ENCODE assay signal across 8 cellular contexts in genomic region chr17:50345443-50346312, GRCh38. TPM values are rescaled to one million over a fixed set of nuclear protein-coding genes. Genes with fewer than 3 reads are reported as not detected.
DNase-seq lines count a peak whose midpoint lies in the region; ATAC-seq and TF ChIP-seq lines count a peak whose summit lies in the region.

Gene XYLT2 (plus strand): TSS chr17:50346126. CDS start chr17:50346141, 15 bp downstream.

- H3K27ac Mint-ChIP-seq in T-cell = peak within 1 kb of the TSS; percentile 91 to 93
- peak within 1 kb of the TSS; percentile 89 for H3K27ac Mint-ChIP-seq in activated naive CD8-positive, alpha-beta T cell treated with anti-CD3 and anti-CD28 coated beads, Interleukin-2, amount 50 U/mL, for 24 hours

- ATAC-seq in HG02571 (IDR thresholded peaks at IDR 0.05; ENCODE audit: unreplicated experiment) (peak; percentile 77), T-cell (replicated peaks in 1 of 4) (peak; percentile 90 to 96 (median 92)), heart left ventricle (peak; percentile 82 to 93 (median 90)), upper lobe of left lung (ENCODE audit: low FRiP score in 2 of 2) (peak; percentile 92 to 96)
- peak; percentile 86 for ATAC-seq in activated naive CD8-positive, alpha-beta T cell treated with anti-CD3 and anti-CD28 coated beads, Interleukin-2, amount 50 U/mL, for 24 hours

- WGBS in heart left ventricle, 4 donors = 3 to 6% (median 4%) methylated on average over 45 to 87 of the region's 87 CpGs
- WGBS in upper lobe of left lung, 2 donors = 3 to 11% methylated on average over 29 to 31 of the region's 87 CpGs

- DNase-seq in GM10248 (ENCODE audit: extremely low spot score) = peak; percentile 99
- peak; percentile 60 for DNase-seq in NCI-H1105 treated with DMSO at 0.1 percent for 48 hours (lab: John Stamatoyannopoulos, UW)
- peak; percentile 78 to 95 (median 88) for DNase-seq in T-cell
- DNase-seq in activated naive CD8-positive, alpha-beta T cell treated with anti-CD3 and anti-CD28 coated beads, Interleukin-2, amount 50 U/mL, for 24 hours = peak; percentile 89
- peak; percentile 88 to 94 (median 90) for DNase-seq in heart left ventricle
- DNase-seq in posterior vena cava (ENCODE audit: low spot score) = peak; percentile 95
- peak; percentile 91 to 99 for DNase-seq in upper lobe of left lung

- no peaks in the 10 kb centered on the region for H3K9me3 Mint-ChIP-seq in T-cell
- no peaks in the 10 kb centered on the region for H3K9me3 Mint-ChIP-seq in activated naive CD8-positive, alpha-beta T cell treated with anti-CD3 and anti-CD28 coated beads, Interleukin-2, amount 50 U/mL, for 24 hours

- no peak for TF ChIP-seq EP300 in upper lobe of left lung (IDR thresholded peaks at IDR 0.05)

- H3K4me3 Mint-ChIP-seq in T-cell = peak within 1 kb of the TSS; percentile 82 to 91 (median 88)
- peak within 1 kb of the TSS; percentile 89 for H3K4me3 Mint-ChIP-seq in activated naive CD8-positive, alpha-beta T cell treated with anti-CD3 and anti-CD28 coated beads, Interleukin-2, amount 50 U/mL, for 24 hours

- H3K36me3 Mint-ChIP-seq in T-cell = no peaks in the 10 kb centered on the region
- H3K36me3 Mint-ChIP-seq in activated naive CD8-positive, alpha-beta T cell treated with anti-CD3 and anti-CD28 coated beads, Interleukin-2, amount 50 U/mL, for 24 hours (ENCODE audit: low read depth) = no peaks in the 10 kb centered on the region

- no peaks in the 10 kb centered on the region for H3K27me3 Mint-ChIP-seq in T-cell
- H3K27me3 Mint-ChIP-seq in activated naive CD8-positive, alpha-beta T cell treated with anti-CD3 and anti-CD28 coated beads, Interleukin-2, amount 50 U/mL, for 24 hours = no peaks in the 10 kb centered on the region

- H3K36me3 ChIP-seq in heart left ventricle (no peaks in the 10 kb centered on the region), upper lobe of left lung (no peaks in the 10 kb centered on the region)

- no peak for TF ChIP-seq CTCF in GM10248 (IDR thresholded peaks at IDR 0.05; ENCODE audit: control extremely low read depth, extremely low read depth, low read depth, missing control alignments)
- TF ChIP-seq CTCF in heart left ventricle (IDR thresholded peaks at IDR 0.05) = no peak
- TF ChIP-seq CTCF in upper lobe of left lung (IDR thresholded peaks at IDR 0.05) = no peak

- TF ChIP-seq POLR2A in heart left ventricle (IDR thresholded peaks at IDR 0.05) = peak in 1 of 2 donors; percentile 51
- TF ChIP-seq POLR2A in upper lobe of left lung (IDR thresholded peaks at IDR 0.05) = peak in 2 of 4 donors; percentile 23 to 59

- H3K4me1 ChIP-seq in heart left ventricle = peaks cover 0 to 36% (median 24%) of the 10 kb centered on the region in 12 donors
- H3K4me1 ChIP-seq in upper lobe of left lung = peaks cover 20 to 30% (median 24%) of the 10 kb centered on the region in 4 donors

- H3K4me3 ChIP-seq in heart left ventricle (peak within 1 kb of the TSS; percentile 68 to 99 (median 90)), upper lobe of left lung (peak within 1 kb of the TSS; percentile 89 to 95 (median 92))

- CTCF ChIA-PET in GM10248 (lab: Yijun Ruan, JAX) = interaction anchor here (0.9 to 5.5 kb wide), 8 partner anchors 11 to 176 kb away, joined by 3 to 42 read pairs (median 4); partner anchors contain the start of gene LRRC59
- CTCF ChIA-PET in T-cell (lab: Charles Lee) = interaction anchor here (0.6 to 1.5 kb wide), 4 partner anchors 13 to 146 kb away, joined by 3 to 4 read pairs (median 3); partner anchors contain the start of gene LRRC59 (in 1 of the 2)

- intact Hi-C loops in heart left ventricle (cut with DNase I) = no loop called here
- intact Hi-C loops in posterior vena cava (cut with DNase I) = no loop called here

- no peaks in the 10 kb centered on the region for H3K27me3 ChIP-seq in heart left ventricle
- H3K27me3 ChIP-seq in upper lobe of left lung = no peaks in the 10 kb centered on the region

- POLR2A ChIA-PET in GM10248 (lab: Yijun Ruan, JAX) (no interaction called here), T-cell (lab: Charles Lee) (no interaction called here)

- H3K9me3 ChIP-seq in heart left ventricle (no peaks in the 10 kb centered on the region), upper lobe of left lung (no peaks in the 10 kb centered on the region)

- peak within 1 kb of the TSS in 11 of 12 donors; percentile 4 to 73 (median 64) for H3K27ac ChIP-seq in heart left ventricle
- H3K27ac ChIP-seq in upper lobe of left lung = peak within 1 kb of the TSS in 3 of 4 donors; percentile 69 to 78 (median 73)

- H3K4me1 Mint-ChIP-seq in T-cell = peaks cover 30 to 38% (median 31%) of the 10 kb centered on the region in 3 donors
- H3K4me1 Mint-ChIP-seq in activated naive CD8-positive, alpha-beta T cell treated with anti-CD3 and anti-CD28 coated beads, Interleukin-2, amount 50 U/mL, for 24 hours = peaks cover 37% of the 10 kb centered on the region

RNA-seq across cellular contexts. Expression of gene XYLT2, which starts in this region (rescaled TPM):
- 10 to 100 TPM; 20.4 to 44.4 (median 40.8) TPM for total RNA-seq in T-cell
- total RNA-seq in heart left ventricle = 10 to 100 TPM; 11.3 to 19.2 (median 13.9) TPM
- 1 to 10 TPM; 9.5 to 9.9 TPM for polyA plus RNA-seq in heart left ventricle
- 10 to 100 TPM; 18.1 to 21.9 TPM for total RNA-seq in posterior vena cava
- total RNA-seq in upper lobe of left lung = 10 to 100 TPM; 16.4 to 33.5 (median 19.2) TPM

Comparison
In these comparisons a context has a peak if more than half of its experiments do, and no peak if none do; other contexts are left out.
1. Peak in every context shown above with its lines: DNase-seq, ATAC-seq, H3K4me3 ChIP-seq and H3K27ac ChIP-seq.